12 cellular contexts compared by ENCODE assay signal in the genomic region with DNA sequence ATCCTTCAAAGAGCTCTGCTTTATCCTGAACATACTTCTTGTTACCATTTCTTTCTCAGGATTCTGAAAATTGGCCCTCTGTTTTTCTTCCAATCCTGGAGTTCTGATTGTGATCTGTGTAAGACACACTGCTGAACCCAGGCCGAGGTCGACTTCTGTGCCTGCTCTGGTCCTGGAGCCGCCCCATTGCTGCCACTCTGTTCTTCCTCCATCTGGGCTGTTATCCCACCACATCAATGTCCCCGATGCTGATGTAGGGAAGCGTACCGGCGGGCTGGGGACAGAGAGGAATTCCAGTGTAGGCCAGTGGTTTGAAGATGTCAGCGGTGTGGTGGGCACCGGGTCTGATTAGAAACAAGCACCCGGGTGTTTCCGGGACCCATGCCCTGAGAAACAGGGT.
DNase-seq lines count a peak whose midpoint lies in the region; ATAC-seq, FAIRE-seq and TF ChIP-seq lines count a peak whose summit lies in the region.
"Had no signal": no experiment of that assay in that cellular context is flagged by ENCODE, and none has a peak within 500 bp of the region (broad histone marks: within the 10 kb centered on the region; RNA-seq: fewer than 3 reads in every experiment).

No MANE protein-coding gene starts in this region.

- H3K4me3 Mint-ChIP-seq in activated CD4-positive, alpha-beta T cell treated with anti-CD3 and anti-CD28 coated beads, Interleukin-2, amount 10 ng/mL, durations not matched to agents 7 days and 5 days: no peak overlapping the region
- H3K4me3 Mint-ChIP-seq in activated CD4-positive, alpha-beta T cell treated with anti-CD3 and anti-CD28 coated beads for 36 hours: no peak overlapping the region
- peak overlapping the region; percentile 16 to 86 (median 52) for H3K4me3 Mint-ChIP-seq in naive thymus-derived CD8-positive, alpha-beta T cell

- intact Hi-C loops in activated CD4-positive, alpha-beta T cell treated with anti-CD3 and anti-CD28 coated beads for 36 hours (cut with DNase I, micrococcal nuclease): no loop called here

- no peak for DNase-seq in activated CD4-positive, alpha-beta T cell treated with anti-CD3 and anti-CD28 coated beads, Interleukin-2, amount 10 ng/mL, durations not matched to agents 7 days and 5 days
- no peak for DNase-seq in activated CD4-positive, alpha-beta T cell treated with anti-CD3 and anti-CD28 coated beads for 36 hours
- DNase-seq in naive thymus-derived CD8-positive, alpha-beta T cell: no peak
- DNase-seq in RCC 7860 (ENCODE audit: low spot score): no peak
- DNase-seq in GM12892 (ENCODE audit: insufficient read length): no peak
- DNase-seq: dorsolateral prefrontal cortex, mesendoderm, NCI-H524 had no signal

- FAIRE-seq in RCC 7860 (lab: Jason Lieb, UNC) (no peak), GM12892 (lab: Jason Lieb, UNC) (no peak)
- FAIRE-seq: A204.1 had no signal

- no peak for ATAC-seq in activated CD4-positive, alpha-beta T cell treated with anti-CD3 and anti-CD28 coated beads for 36 hours
- peak; percentile 7 for ATAC-seq in GM21423 (IDR thresholded peaks at IDR 0.05; ENCODE audit: unreplicated experiment)
- peak; percentile 1 for ATAC-seq in HG03354 (IDR thresholded peaks at IDR 0.05; ENCODE audit: poor library complexity, severe bottlenecking, unreplicated experiment)
- ATAC-seq in naive thymus-derived CD8-positive, alpha-beta T cell: no peak
- no peak for ATAC-seq in HG02870 (IDR thresholded peaks at IDR 0.05; ENCODE audit: unreplicated experiment)

- H3K27me3 Mint-ChIP-seq in activated CD4-positive, alpha-beta T cell treated with anti-CD3 and anti-CD28 coated beads, Interleukin-2, amount 10 ng/mL, durations not matched to agents 7 days and 5 days: peaks cover 76% of the 10 kb centered on the region
- H3K27me3 Mint-ChIP-seq in activated CD4-positive, alpha-beta T cell treated with anti-CD3 and anti-CD28 coated beads for 36 hours: peaks cover 77% of the 10 kb centered on the region
- H3K27me3 Mint-ChIP-seq in naive thymus-derived CD8-positive, alpha-beta T cell: peaks cover 58 to 89% (median 69%) of the 10 kb centered on the region in 5 donors

- peak overlapping the region; percentile 55 for H3K27ac Mint-ChIP-seq in activated CD4-positive, alpha-beta T cell treated with anti-CD3 and anti-CD28 coated beads, Interleukin-2, amount 10 ng/mL, durations not matched to agents 7 days and 5 days
- H3K27ac Mint-ChIP-seq in activated CD4-positive, alpha-beta T cell treated with anti-CD3 and anti-CD28 coated beads for 36 hours: no peak overlapping the region
- peak overlapping the region in 3 of 10 donors; percentile 35 to 80 (median 72) for H3K27ac Mint-ChIP-seq in naive thymus-derived CD8-positive, alpha-beta T cell

- no peaks in the 10 kb centered on the region for H3K9me3 Mint-ChIP-seq in activated CD4-positive, alpha-beta T cell treated with anti-CD3 and anti-CD28 coated beads, Interleukin-2, amount 10 ng/mL, durations not matched to agents 7 days and 5 days
- no peaks in the 10 kb centered on the region for H3K9me3 Mint-ChIP-seq in activated CD4-positive, alpha-beta T cell treated with anti-CD3 and anti-CD28 coated beads for 36 hours (ENCODE audit: low read depth)
- H3K9me3 Mint-ChIP-seq in naive thymus-derived CD8-positive, alpha-beta T cell: peaks cover 0 to 2% (median 0%) of the 10 kb centered on the region in 9 donors

- POLR2A ChIA-PET in activated CD4-positive, alpha-beta T cell treated with anti-CD3 and anti-CD28 coated beads, Interleukin-2, amount 10 ng/mL, durations not matched to agents 7 days and 5 days (lab: Charles Lee): interaction anchor here (0.5 kb wide), 1 partner anchor 23 kb away, joined by 7 read pairs; no protein-coding TSS in a partner anchor
- POLR2A ChIA-PET in activated CD4-positive, alpha-beta T cell treated with anti-CD3 and anti-CD28 coated beads for 36 hours (lab: Charles Lee): no interaction called here
- POLR2A ChIA-PET in naive thymus-derived CD8-positive, alpha-beta T cell (lab: Charles Lee): interaction anchor here (1.3 kb wide), 1 partner anchor 12 kb away, joined by 4 read pairs; no protein-coding TSS in a partner anchor

- H3K4me1 Mint-ChIP-seq in activated CD4-positive, alpha-beta T cell treated with anti-CD3 and anti-CD28 coated beads, Interleukin-2, amount 10 ng/mL, durations not matched to agents 7 days and 5 days: peaks cover 24% of the 10 kb centered on the region
- peaks cover 25% of the 10 kb centered on the region for H3K4me1 Mint-ChIP-seq in activated CD4-positive, alpha-beta T cell treated with anti-CD3 and anti-CD28 coated beads for 36 hours
- peaks cover 23 to 48% (median 39%) of the 10 kb centered on the region in 4 donors for H3K4me1 Mint-ChIP-seq in naive thymus-derived CD8-positive, alpha-beta T cell

- no peaks in the 10 kb centered on the region for H3K36me3 Mint-ChIP-seq in activated CD4-positive, alpha-beta T cell treated with anti-CD3 and anti-CD28 coated beads, Interleukin-2, amount 10 ng/mL, durations not matched to agents 7 days and 5 days (ENCODE audit: low read depth)
- H3K36me3 Mint-ChIP-seq in activated CD4-positive, alpha-beta T cell treated with anti-CD3 and anti-CD28 coated beads for 36 hours (ENCODE audit: low read depth): no peaks in the 10 kb centered on the region
- no peaks in the 10 kb centered on the region for H3K36me3 Mint-ChIP-seq in naive thymus-derived CD8-positive, alpha-beta T cell

- CTCF ChIA-PET in activated CD4-positive, alpha-beta T cell treated with anti-CD3 and anti-CD28 coated beads, Interleukin-2, amount 10 ng/mL, durations not matched to agents 7 days and 5 days (lab: Charles Lee): interaction anchor here (0.9 to 3.2 kb wide), 4 partner anchors 9 to 14 kb away, joined by 3 to 29 read pairs (median 4); no protein-coding TSS in a partner anchor
- CTCF ChIA-PET in activated CD4-positive, alpha-beta T cell treated with anti-CD3 and anti-CD28 coated beads for 36 hours (lab: Charles Lee): interaction anchor here (0.9 to 6.1 kb wide), 6 partner anchors 9 to 356 kb away, joined by 3 to 45 read pairs (median 4); no protein-coding TSS in a partner anchor

- TF ChIP-seq POLR2A in GM12892 (IDR thresholded peaks at IDR 0.05; ENCODE audit: low read depth, low read length): no peak

Comparison
In these comparisons a context has a peak if more than half of its experiments do, and no peak if none do; other contexts are left out.
1. H3K4me3 Mint-ChIP-seq: peak in naive thymus-derived CD8-positive, alpha-beta T cell (10 of 10); none in activated CD4-positive, alpha-beta T cell treated with anti-CD3 and anti-CD28 coated beads, Interleukin-2, amount 10 ng/mL, durations not matched to agents 7 days and 5 days (single experiment) and activated CD4-positive, alpha-beta T cell treated with anti-CD3 and anti-CD28 coated beads for 36 hours (single experiment).
2. ATAC-seq: peak in GM21423 (single experiment) and HG03354 (single experiment); none in activated CD4-positive, alpha-beta T cell treated with anti-CD3 and anti-CD28 coated beads for 36 hours (single experiment), naive thymus-derived CD8-positive, alpha-beta T cell (0 of 2) and HG02870 (single experiment).